ENCODE assay signal across 8 cellular contexts in the genomic region with DNA sequence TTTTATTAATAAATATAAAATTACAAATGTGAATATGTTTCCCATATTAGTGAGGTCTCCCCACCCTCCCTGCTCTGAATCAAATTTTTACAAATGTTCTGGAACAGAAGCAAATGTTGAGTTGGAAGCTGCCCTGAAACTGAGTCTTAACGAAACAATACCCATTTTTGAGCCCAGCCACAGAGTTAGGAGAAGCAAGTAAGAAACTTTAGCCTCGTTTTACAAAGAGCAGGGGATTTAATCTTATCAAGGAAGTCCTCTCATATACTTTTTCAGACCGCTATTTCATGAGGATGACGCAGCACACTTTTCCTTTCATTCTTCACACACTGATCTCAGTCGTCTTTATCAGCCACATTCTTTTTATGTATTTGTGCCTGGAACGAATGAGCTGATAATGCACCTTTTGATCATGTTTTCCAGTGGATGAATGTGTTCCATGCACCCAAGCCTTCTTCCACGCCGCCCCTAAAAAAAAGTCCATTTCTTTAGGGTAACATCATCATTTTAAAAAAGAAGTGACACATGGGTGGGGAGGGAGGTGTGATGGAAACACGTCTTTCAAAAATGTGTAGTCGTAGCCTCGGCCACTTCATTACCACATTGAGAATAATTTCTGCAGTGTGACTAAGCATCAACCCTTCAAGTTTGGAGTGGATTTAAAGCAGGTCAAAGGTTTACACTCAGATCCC.
DNase-seq lines count a peak whose midpoint lies in the region; ATAC-seq and TF ChIP-seq lines count a peak whose summit lies in the region.

No MANE protein-coding gene starts in this region.

- peaks cover 11% of the 10 kb centered on the region for H3K4me1 ChIP-seq in ACC112 (ENCODE audit: control insufficient read depth, insufficient read depth, low read length, unreplicated experiment)
- peaks cover 0 to 10% of the 10 kb centered on the region in 2 experiments for H3K4me1 ChIP-seq in neutrophil (ENCODE audit: control insufficient read depth in 1 of 2, insufficient read depth in 1 of 2, low read depth in 1 of 2, low read length in 1 of 2)

- H2AFZ ChIP-seq in ACC112 (ENCODE audit: low read length, unreplicated experiment): peak overlapping the region; percentile 69

- no peaks in the 10 kb centered on the region for H3K79me2 ChIP-seq in ACC112 (ENCODE audit: control insufficient read depth, insufficient read depth, low read length, unreplicated experiment)

- ATAC-seq in GM21390 (IDR thresholded peaks at IDR 0.05; ENCODE audit: unreplicated experiment): peak; percentile 51
- no peak for ATAC-seq in GM19397 (IDR thresholded peaks at IDR 0.05; ENCODE audit: unreplicated experiment)

- peak overlapping the region; percentile 56 for H3K4me3 ChIP-seq in ACC112 (ENCODE audit: low read depth, low read length)
- H3K4me3 ChIP-seq in neutrophil (ENCODE audit: low read depth in 1 of 2, low read length in 1 of 2): peak overlapping the region; percentile 9 to 42

- no peak for TF ChIP-seq CTCF in neutrophil (IDR thresholded peaks at IDR 0.05)

- H3K9me3 ChIP-seq in neutrophil: no peaks in the 10 kb centered on the region

- DNase-seq in NCI-H226 (peak; percentile 73), astrocyte of the hippocampus (ENCODE audit: low read depth, low spot score) (peak; percentile 39), NCI-H510A (lab: John Stamatoyannopoulos, UW) (no peak), NCI-H748 treated with DMSO at 0.1 percent for 48 hours (lab: John Stamatoyannopoulos, UW) (no peak)

- H3K36me3 ChIP-seq in ACC112 (ENCODE audit: insufficient read depth, low read length): no peaks in the 10 kb centered on the region
- H3K36me3 ChIP-seq in neutrophil: no peaks in the 10 kb centered on the region

- H3K27me3 ChIP-seq in ACC112 (ENCODE audit: insufficient read depth, low read length) (no peaks in the 10 kb centered on the region), neutrophil (no peaks in the 10 kb centered on the region)

- H3K27ac ChIP-seq in ACC112 (ENCODE audit: low read depth, low read length): peak overlapping the region; percentile 68
- no peak overlapping the region for H3K27ac ChIP-seq in neutrophil

Comparison
In these comparisons a context has a peak if more than half of its experiments do, and no peak if none do; other contexts are left out.
1. DNase-seq: peak in NCI-H226 (single experiment) and astrocyte of the hippocampus (single experiment); none in NCI-H510A (single experiment) and NCI-H748 treated with DMSO at 0.1 percent for 48 hours (single experiment).